16 cellular contexts compared by ENCODE assay signal in the genomic region with DNA sequence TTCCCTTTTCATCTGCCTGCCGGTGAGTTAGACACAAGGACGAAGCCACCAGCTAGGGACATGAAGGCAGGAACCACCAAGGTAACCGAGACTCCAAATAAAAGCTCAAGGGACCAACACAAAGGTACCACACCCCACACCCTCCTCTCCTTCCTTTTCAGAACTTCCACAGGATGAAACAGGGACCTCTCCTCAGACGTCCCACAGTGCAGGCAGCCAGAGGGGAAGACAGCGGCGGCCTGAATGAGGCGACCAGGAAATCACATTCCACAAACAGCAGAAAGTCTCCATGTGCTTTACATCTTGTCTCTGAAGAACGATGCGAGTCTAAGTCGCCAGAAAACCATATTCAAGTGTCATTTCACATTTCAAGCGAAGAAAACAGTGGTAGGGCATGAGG.
DNase-seq lines count a peak whose midpoint lies in the region; ATAC-seq and TF ChIP-seq lines count a peak whose summit lies in the region.
"Had no signal": no experiment of that assay in that cellular context is flagged by ENCODE, and none has a peak within 500 bp of the region (broad histone marks: within the 10 kb centered on the region; RNA-seq: fewer than 3 reads in every experiment).

No MANE protein-coding gene starts in this region.

- BruUV-seq in PC-3 (replicated peaks; lab: Mats Ljungman, UMichigan): no TSS peak

- no peaks in the 10 kb centered on the region for H3K9me2 ChIP-seq in PC-3 (replicated peaks; ENCODE audit: low read length)

- H4K20me1 ChIP-seq in PC-3 (ENCODE audit: low read length): no peaks in the 10 kb centered on the region

- ATAC-seq in activated T-cell treated with anti-CD3 and anti-CD28 coated beads, Interleukin-2, amount 50 U/mL, for 4 hours: no peak
- no peak for ATAC-seq in sciatic nerve
- no peak for ATAC-seq in PC-3

- H3K4me1 Mint-ChIP-seq in endodermal cell (no peaks in the 10 kb centered on the region), nephron progenitor cell (peaks cover 72% of the 10 kb centered on the region), progenitor cell of endocrine pancreas (ENCODE audit: low read depth) (peaks cover 14% of the 10 kb centered on the region)
- no peaks in the 10 kb centered on the region for H3K4me1 Mint-ChIP-seq in activated T-cell treated with anti-CD3 and anti-CD28 coated beads, Interleukin-2, amount 50 U/mL, for 4 hours (ENCODE audit: low read depth)
- H3K4me1 Mint-ChIP-seq: B cell; CD4-positive, alpha-beta memory T cell had no signal

- H3K27ac ChIP-seq in endodermal cell (ENCODE audit: low read depth, low read length) (no peak overlapping the region), PC-3 (ENCODE audit: low read length) (no peak overlapping the region)
- H3K27ac ChIP-seq: C4-2B, HL-60 had no signal

- no peak overlapping the region for H3K4me2 ChIP-seq in PC-3 (ENCODE audit: low read length)

- H3F3A ChIP-seq in PC-3 (ENCODE audit: low read length, unreplicated experiment): no peaks in the 10 kb centered on the region

- TF ChIP-seq CTCF in endodermal cell (conservative IDR thresholded peaks at IDR 0.05) (no peak), nephron progenitor cell (IDR thresholded peaks at IDR 0.05) (no peak), progenitor cell of endocrine pancreas (IDR thresholded peaks at IDR 0.05; ENCODE audit: unreplicated experiment) (no peak), PC-3 (conservative IDR thresholded peaks at IDR 0.05; ENCODE audit: low read depth, low read length) (no peak)

- CTCF ChIA-PET in PC-3 (lab: Charles Lee): no interaction called here

- H3K27ac Mint-ChIP-seq in endodermal cell (peak overlapping the region; percentile 36), nephron progenitor cell (no peak overlapping the region), progenitor cell of endocrine pancreas (peak overlapping the region; percentile 15)
- H3K27ac Mint-ChIP-seq: B cell; CD4-positive, alpha-beta memory T cell; HFFc6 had no signal

- no peak overlapping the region for H2AFZ ChIP-seq in PC-3 (ENCODE audit: low read length)

- POLR2A ChIA-PET in PC-3 (lab: Charles Lee; ENCODE audit: unreplicated experiment): no interaction called here

- 83 to 90% methylated on average over 7 to 11 of the region's 11 CpGs for WGBS in endodermal cell (ENCODE audit: insufficient coverage in 1 of 2, insufficient read length in 1 of 2), 2 experiments

- no peaks in the 10 kb centered on the region for H3K36me3 Mint-ChIP-seq in endodermal cell (ENCODE audit: low read depth)
- H3K36me3 Mint-ChIP-seq in nephron progenitor cell (ENCODE audit: low read depth): peaks cover 10% of the 10 kb centered on the region
- peaks cover 3% of the 10 kb centered on the region for H3K36me3 Mint-ChIP-seq in progenitor cell of endocrine pancreas (ENCODE audit: insufficient read depth)
- H3K36me3 Mint-ChIP-seq in activated T-cell treated with anti-CD3 and anti-CD28 coated beads, Interleukin-2, amount 50 U/mL, for 4 hours (ENCODE audit: insufficient read depth): no peaks in the 10 kb centered on the region
- H3K36me3 Mint-ChIP-seq: CD4-positive, alpha-beta memory T cell had no signal

- no peaks in the 10 kb centered on the region for H3K9me3 Mint-ChIP-seq in endodermal cell
- H3K9me3 Mint-ChIP-seq in nephron progenitor cell: no peaks in the 10 kb centered on the region
- H3K9me3 Mint-ChIP-seq in progenitor cell of endocrine pancreas (ENCODE audit: low read depth): no peaks in the 10 kb centered on the region
- no peaks in the 10 kb centered on the region for H3K9me3 Mint-ChIP-seq in activated T-cell treated with anti-CD3 and anti-CD28 coated beads, Interleukin-2, amount 50 U/mL, for 4 hours
- H3K9me3 Mint-ChIP-seq: CD4-positive, alpha-beta memory T cell; HFFc6 had no signal

- H3K4me1 ChIP-seq in endodermal cell (ENCODE audit: control insufficient read depth, insufficient read depth, low read length) (no peaks in the 10 kb centered on the region), PC-3 (ENCODE audit: insufficient read depth, low read length) (no peaks in the 10 kb centered on the region)

- H3K4me3 Mint-ChIP-seq in endodermal cell (no peak overlapping the region), nephron progenitor cell (peak overlapping the region; percentile 9), progenitor cell of endocrine pancreas (ENCODE audit: low read depth) (no peak overlapping the region)
- no peak overlapping the region for H3K4me3 Mint-ChIP-seq in activated T-cell treated with anti-CD3 and anti-CD28 coated beads, Interleukin-2, amount 50 U/mL, for 4 hours
- H3K4me3 Mint-ChIP-seq: B cell; CD4-positive, alpha-beta memory T cell; HFFc6 had no signal

- H3K79me2 ChIP-seq in PC-3 (ENCODE audit: low read length): no peaks in the 10 kb centered on the region

- H3K27me3 ChIP-seq in H7 (ENCODE audit: control insufficient read depth, insufficient read depth, low read length) (no peaks in the 10 kb centered on the region), endodermal cell (ENCODE audit: control insufficient read depth, insufficient read depth, low read length, poor library complexity, severe bottlenecking) (no peaks in the 10 kb centered on the region), PC-3 (ENCODE audit: low read length) (no peaks in the 10 kb centered on the region)

- H3K27me3 Mint-ChIP-seq in endodermal cell (ENCODE audit: insufficient read depth): no peaks in the 10 kb centered on the region
- H3K27me3 Mint-ChIP-seq in nephron progenitor cell (ENCODE audit: low read depth, poor library complexity): peaks cover 3% of the 10 kb centered on the region
- H3K27me3 Mint-ChIP-seq in progenitor cell of endocrine pancreas: no peaks in the 10 kb centered on the region
- H3K27me3 Mint-ChIP-seq in activated T-cell treated with anti-CD3 and anti-CD28 coated beads, Interleukin-2, amount 50 U/mL, for 4 hours (ENCODE audit: low read depth): peaks cover 6% of the 10 kb centered on the region

- intact Hi-C loops in sciatic nerve (cut with DNase I) (no loop called here), PC-3 (cut with micrococcal nuclease) (no loop called here)

- no peak overlapping the region for H3K9ac ChIP-seq in endodermal cell (ENCODE audit: extremely low read depth, low read length, poor library complexity, severe bottlenecking)
- no peak overlapping the region for H3K9ac ChIP-seq in PC-3 (ENCODE audit: low read length)

- no peak overlapping the region for H3K4me3 ChIP-seq in H7 (ENCODE audit: insufficient read depth, low read depth, low read length)
- H3K4me3 ChIP-seq in endodermal cell (ENCODE audit: low read length): no peak overlapping the region
- no peak overlapping the region for H3K4me3 ChIP-seq in PC-3 (ENCODE audit: low read length)

- no peaks in the 10 kb centered on the region for H3K36me3 ChIP-seq in H7 (replicated peaks; ENCODE audit: control insufficient read depth, insufficient read depth, low read length)
- no peaks in the 10 kb centered on the region for H3K36me3 ChIP-seq in endodermal cell (ENCODE audit: control insufficient read depth, insufficient read depth, low read length)
- no peaks in the 10 kb centered on the region for H3K36me3 ChIP-seq in PC-3 (ENCODE audit: low read depth, low read length)

- DNase-seq in H7: peak; percentile 63
- no peak for DNase-seq in endodermal cell
- no peak for DNase-seq in nephron progenitor cell
- no peak for DNase-seq in progenitor cell of endocrine pancreas (ENCODE audit: low spot score, unreplicated experiment)
- DNase-seq in activated T-cell treated with anti-CD3 and anti-CD28 coated beads, Interleukin-2, amount 50 U/mL, for 4 hours: no peak
- DNase-seq in sciatic nerve (ENCODE audit: low spot score): no peak
- DNase-seq in PC-3: no peak
- DNase-seq: CD4-positive, alpha-beta memory T cell; DMS153; DMS79 treated with DMSO at 0.1 percent for 48 hours; EL; HCEC 1CT; HFFc6 had no signal

- H3K9me3 ChIP-seq in endodermal cell (ENCODE audit: control insufficient read depth, low read length): no peaks in the 10 kb centered on the region
- H3K9me3 ChIP-seq in PC-3 (ENCODE audit: low read length): no peaks in the 10 kb centered on the region
